Comparison of ENCODE assay signal across 8 cellular contexts in the genomic region with DNA sequence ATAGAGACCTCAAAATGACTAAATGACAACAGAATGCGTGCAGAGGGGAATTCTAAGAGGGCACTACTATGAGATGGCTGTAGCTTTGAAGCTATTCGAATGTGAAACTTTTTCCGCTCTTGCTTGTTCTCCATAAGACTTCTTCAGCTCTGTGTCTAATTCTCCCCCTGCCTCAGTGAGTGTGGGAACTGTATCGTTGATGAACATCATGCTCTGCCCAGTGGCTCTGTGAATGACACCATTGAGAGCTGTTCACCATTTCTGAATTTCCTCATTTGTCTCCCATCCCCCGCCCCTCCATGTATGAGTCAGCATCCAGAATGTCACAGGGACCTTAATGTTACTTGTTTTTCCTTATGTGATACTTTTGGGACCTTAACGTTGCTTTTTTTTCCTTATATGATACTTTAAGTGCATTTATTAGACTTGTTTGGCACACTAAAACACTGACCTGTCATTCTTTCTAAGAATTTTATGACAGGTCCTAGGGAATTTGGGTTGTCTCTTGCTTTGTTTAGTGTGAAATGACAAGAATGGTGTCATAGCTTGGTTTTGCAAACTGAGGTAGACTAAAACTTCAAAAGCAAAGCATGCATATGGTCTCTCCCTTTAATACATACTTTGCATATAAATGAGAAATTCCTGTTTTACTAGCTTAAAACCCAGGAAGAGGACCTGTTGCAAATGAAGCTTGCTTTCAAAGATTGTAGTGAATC.
DNase-seq lines count a peak whose midpoint lies in the region; ATAC-seq and TF ChIP-seq lines count a peak whose summit lies in the region.

No MANE protein-coding gene starts in this region.

- H2BK5ac ChIP-seq in trophoblast cell (ENCODE audit: low read depth, low read length, poor library complexity) = no peak overlapping the region

- peak overlapping the region; percentile 67 for H3K27ac Mint-ChIP-seq in activated CD4-positive, alpha-beta T cell treated with anti-CD3 and anti-CD28 coated beads, Interleukin-2, amount 10 ng/mL, durations not matched to agents 24 days and 14 days
- no peak overlapping the region for H3K27ac Mint-ChIP-seq in Caco-2 (ENCODE audit: unreplicated experiment)

- no peak overlapping the region for H3K4me3 ChIP-seq in ACC112 (ENCODE audit: low read depth, low read length)
- no peak overlapping the region for H3K4me3 ChIP-seq in gastroesophageal sphincter
- H3K4me3 ChIP-seq in trophoblast cell (ENCODE audit: low read depth, low read length) = no peak overlapping the region
- no peak overlapping the region for H3K4me3 ChIP-seq in Caco-2 (ENCODE audit: low read depth, low read length)

- no peak overlapping the region for H3K14ac ChIP-seq in trophoblast cell (ENCODE audit: low read length)

- peak overlapping the region; percentile 26 for H3K4me3 Mint-ChIP-seq in activated CD4-positive, alpha-beta T cell treated with anti-CD3 and anti-CD28 coated beads, Interleukin-2, amount 10 ng/mL, durations not matched to agents 24 days and 14 days
- no peak overlapping the region for H3K4me3 Mint-ChIP-seq in Caco-2 (ENCODE audit: unreplicated experiment)

- no peak overlapping the region for H2BK120ac ChIP-seq in trophoblast cell (ENCODE audit: insufficient read depth, low read length, poor library complexity)

- peaks cover 91% of the 10 kb centered on the region for H3K4me1 ChIP-seq in ACC112 (ENCODE audit: control insufficient read depth, insufficient read depth, low read length, unreplicated experiment)
- peaks cover 45 to 86% (median 45%) of the 10 kb centered on the region in 3 donors for H3K4me1 ChIP-seq in gastroesophageal sphincter
- H3K4me1 ChIP-seq in trophoblast cell (ENCODE audit: control insufficient read depth in 1 of 2, insufficient read depth in 2 of 2, low read length in 2 of 2) = peaks cover 11 to 27% of the 10 kb centered on the region in 2 experiments
- H3K4me1 ChIP-seq in Caco-2 = peaks cover 76% of the 10 kb centered on the region

- H3K4me1 Mint-ChIP-seq in activated CD4-positive, alpha-beta T cell treated with anti-CD3 and anti-CD28 coated beads, Interleukin-2, amount 10 ng/mL, durations not matched to agents 24 days and 14 days = peaks cover 47% of the 10 kb centered on the region
- peaks cover 61% of the 10 kb centered on the region for H3K4me1 Mint-ChIP-seq in Caco-2 (ENCODE audit: low read depth, unreplicated experiment)

- H3K27me3 ChIP-seq in ACC112 (ENCODE audit: insufficient read depth, low read length) (no peaks in the 10 kb centered on the region), gastroesophageal sphincter (no peaks in the 10 kb centered on the region), trophoblast cell (ENCODE audit: insufficient read depth, low read length) (no peaks in the 10 kb centered on the region), Caco-2 (replicated peaks; ENCODE audit: control insufficient read depth, insufficient read depth, low read length) (no peaks in the 10 kb centered on the region)

- TF ChIP-seq EP300 in gastroesophageal sphincter (IDR thresholded peaks at IDR 0.05) = no peak

- H3K27ac ChIP-seq in ACC112 (ENCODE audit: low read depth, low read length) (peak overlapping the region; percentile 100), gastroesophageal sphincter (peak overlapping the region in 3 of 4 donors; percentile 46 to 68 (median 57)), trophoblast cell (ENCODE audit: low read depth, low read length) (no peak overlapping the region)

- peak; percentile 38 for ATAC-seq in GM18907 (IDR thresholded peaks at IDR 0.05; ENCODE audit: unreplicated experiment)
- ATAC-seq in HG03460 (IDR thresholded peaks at IDR 0.05; ENCODE audit: unreplicated experiment) = peak; percentile 32
- no peak for ATAC-seq in gastroesophageal sphincter

- BruUV-seq in Caco-2 (replicated peaks; lab: Mats Ljungman, UMichigan) = no TSS peak

- POLR2A ChIA-PET in Caco-2 (lab: Charles Lee) = no interaction called here

- H3K23ac ChIP-seq in trophoblast cell (ENCODE audit: low read length) = no peak overlapping the region

- H3K79me1 ChIP-seq in trophoblast cell (ENCODE audit: low read length) = peaks cover 6% of the 10 kb centered on the region

- H4K91ac ChIP-seq in trophoblast cell (ENCODE audit: low read depth, low read length) = no peak overlapping the region

- no peak overlapping the region for H4K12ac ChIP-seq in trophoblast cell (ENCODE audit: low read depth, low read length)

- no peaks in the 10 kb centered on the region for H3K27me3 Mint-ChIP-seq in activated CD4-positive, alpha-beta T cell treated with anti-CD3 and anti-CD28 coated beads, Interleukin-2, amount 10 ng/mL, durations not matched to agents 24 days and 14 days
- no peaks in the 10 kb centered on the region for H3K27me3 Mint-ChIP-seq in Caco-2 (ENCODE audit: insufficient read depth, unreplicated experiment)

- H3K9me3 ChIP-seq in gastroesophageal sphincter = no peaks in the 10 kb centered on the region
- H3K9me3 ChIP-seq in trophoblast cell (ENCODE audit: insufficient read depth, low read depth, low read length) = no peaks in the 10 kb centered on the region
- no peaks in the 10 kb centered on the region for H3K9me3 ChIP-seq in Caco-2

- TF ChIP-seq CTCF in gastroesophageal sphincter (IDR thresholded peaks at IDR 0.05) = no peak
- TF ChIP-seq CTCF in Caco-2 (IDR thresholded peaks at IDR 0.05; ENCODE audit: insufficient read depth in 1 of 2, low read depth in 1 of 2, low read length in 1 of 2, severe bottlenecking in 1 of 2, unreplicated experiment in 1 of 2) = no peak

- no peak overlapping the region for H2AK5ac ChIP-seq in trophoblast cell (ENCODE audit: low read length)

- H2AFZ ChIP-seq in ACC112 (ENCODE audit: low read length, unreplicated experiment) (no peak overlapping the region), trophoblast cell (ENCODE audit: insufficient read depth, low read length, poor library complexity) (no peak overlapping the region)

- H2BK12ac ChIP-seq in trophoblast cell (ENCODE audit: low read length) = no peak overlapping the region

- no peaks in the 10 kb centered on the region for H3K9me3 Mint-ChIP-seq in activated CD4-positive, alpha-beta T cell treated with anti-CD3 and anti-CD28 coated beads, Interleukin-2, amount 10 ng/mL, durations not matched to agents 24 days and 14 days
- no peaks in the 10 kb centered on the region for H3K9me3 Mint-ChIP-seq in Caco-2 (ENCODE audit: unreplicated experiment)

- peaks cover 25% of the 10 kb centered on the region for H3K36me3 ChIP-seq in ACC112 (ENCODE audit: insufficient read depth, low read length)
- no peaks in the 10 kb centered on the region for H3K36me3 ChIP-seq in gastroesophageal sphincter
- H3K36me3 ChIP-seq in trophoblast cell (ENCODE audit: control insufficient read depth in 1 of 2, insufficient read depth in 2 of 2, low read length in 2 of 2) = peaks cover 3% of the 10 kb centered on the region in 2 experiments
- no peaks in the 10 kb centered on the region for H3K36me3 ChIP-seq in Caco-2 (ENCODE audit: control insufficient read depth, insufficient read depth, low read length)

- peaks cover 7% of the 10 kb centered on the region for H3K36me3 Mint-ChIP-seq in activated CD4-positive, alpha-beta T cell treated with anti-CD3 and anti-CD28 coated beads, Interleukin-2, amount 10 ng/mL, durations not matched to agents 24 days and 14 days (ENCODE audit: low read depth)
- H3K36me3 Mint-ChIP-seq in Caco-2 (ENCODE audit: insufficient read depth, unreplicated experiment) = peaks cover 22% of the 10 kb centered on the region

- intact Hi-C loops in activated CD4-positive, alpha-beta T cell treated with anti-CD3 and anti-CD28 coated beads, Interleukin-2, amount 10 ng/mL, durations not matched to agents 24 days and 14 days (cut with micrococcal nuclease) = loop anchor here (2.0 to 5.0 kb wide), 2 partner anchors 32 to 102 kb away; a partner anchor contains a TSS
- intact Hi-C loops in Caco-2 (cut with micrococcal nuclease; ENCODE audit: unreplicated experiment) = no loop called here

- 56 to 66% methylated on average over 5 of the region's 6 CpGs for WGBS in gastroesophageal sphincter (ENCODE audit: low coverage in 1 of 2), 2 donors
- WGBS in trophoblast cell (ENCODE audit: extremely low coverage, insufficient coverage, insufficient read length) = no CpG with 5 or more reads among the region's 6 CpGs

- H3K18ac ChIP-seq in trophoblast cell (ENCODE audit: low read length) = no peak overlapping the region

- CTCF ChIA-PET in Caco-2 (lab: Charles Lee) = no interaction called here

- no peak overlapping the region for H4K8ac ChIP-seq in trophoblast cell (ENCODE audit: low read depth, low read length)

- H3K4ac ChIP-seq in trophoblast cell (ENCODE audit: low read depth, low read length) = no peak overlapping the region

- peaks cover 79% of the 10 kb centered on the region for H3K79me2 ChIP-seq in ACC112 (ENCODE audit: control insufficient read depth, insufficient read depth, low read length, unreplicated experiment)
- peaks cover 4% of the 10 kb centered on the region for H3K79me2 ChIP-seq in trophoblast cell (ENCODE audit: control insufficient read depth, insufficient read depth, low read length, poor library complexity)

- peak; percentile 74 for DNase-seq in activated CD4-positive, alpha-beta T cell treated with anti-CD3 and anti-CD28 coated beads, Interleukin-2, amount 10 ng/mL, durations not matched to agents 24 days and 14 days
- DNase-seq in trophoblast cell (peak; percentile 58 to 69), NCI-H146 (lab: John Stamatoyannopoulos, UW) (no peak), Caco-2 (no peak)

- H3K4me2 ChIP-seq in trophoblast cell (ENCODE audit: low read length) = peak overlapping the region; percentile 8

- TF ChIP-seq POLR2A in gastroesophageal sphincter (IDR thresholded peaks at IDR 0.05) = no peak

- H3K9ac ChIP-seq in trophoblast cell (ENCODE audit: low read length) = no peak overlapping the region

Comparison
In these comparisons a context has a peak if more than half of its experiments do, and no peak if none do; other contexts are left out.
1. DNase-seq: peak in activated CD4-positive, alpha-beta T cell treated with anti-CD3 and anti-CD28 coated beads, Interleukin-2, amount 10 ng/mL, durations not matched to agents 24 days and 14 days (single experiment) and trophoblast cell (2 of 2); none in NCI-H146 (single experiment) and Caco-2 (0 of 2).